ENCODE assay signal across 1 cellular context in genomic region chr12:70794131-70794530, GRCh38.
TF ChIP-seq lines count a peak whose summit lies in the region.

No MANE protein-coding gene starts in this region.

TF ChIP-seq in H1, 55 proteins besides CTCF, POLR2A, EP300 and RAD21 (continued from another document):
- TF ChIP-seq CHD7 (IDR thresholded peaks at IDR 0.05; ENCODE audit: insufficient replicate concordance, low read length) (no peak), CBX5 (IDR thresholded peaks at IDR 0.05; ENCODE audit: low read depth, low read length) (no peak), KDM4A (IDR thresholded peaks at IDR 0.05; ENCODE audit: low read depth, low read length, severe bottlenecking) (no peak), KDM1A (IDR thresholded peaks at IDR 0.05; ENCODE audit: borderline replicate concordance, low read length) (no peak), CHD1 (IDR thresholded peaks at IDR 0.05; ENCODE audit: low read depth, low read length) (no peak)
